Comparison of ENCODE assay signal across 8 cellular contexts in genomic region chr1:111570781-111571181, GRCh38. TPM values are rescaled to one million over a fixed set of nuclear protein-coding genes. Genes with fewer than 3 reads are reported as not detected.
A peak's percentile ranks its signal among the peaks of the same experiment; 100 is the strongest.
DNase-seq lines count a peak whose midpoint lies in the region; ATAC-seq and TF ChIP-seq lines count a peak whose summit lies in the region.

No MANE protein-coding gene starts in this region.

- H2BK5ac ChIP-seq in mesenchymal stem cell (ENCODE audit: low read depth, low read length, poor library complexity, severe bottlenecking): no peak overlapping the region

- H3K4me3 Mint-ChIP-seq in T-helper 17 cell: no peak overlapping the region
- no peak overlapping the region for H3K4me3 Mint-ChIP-seq in dendritic cell treated with granulocyte-macrophage colony-stimulating factor and Interleukin-4, amounts not matched to agents 40 ng/mL and 50 ng/mL, for 4 days

- H4K8ac ChIP-seq in mesenchymal stem cell (ENCODE audit: low read length): no peak overlapping the region

- intact Hi-C loops in dendritic cell treated with granulocyte-macrophage colony-stimulating factor and Interleukin-4, amounts not matched to agents 40 ng/mL and 50 ng/mL, for 4 days (cut with micrococcal nuclease): no loop called here

- H2BK15ac ChIP-seq in mesenchymal stem cell (ENCODE audit: low read depth, poor library complexity, severe bottlenecking): no peak overlapping the region

- H3K4me1 ChIP-seq in smooth muscle cell (ENCODE audit: low read depth) (peaks cover 17% of the 10 kb centered on the region), mesenchymal stem cell (ENCODE audit: control insufficient read depth, insufficient read depth, low read depth, low read length) (peaks cover 2% of the 10 kb centered on the region)

- DNase-seq in SKM-1 treated with dmso at 0.1 percent for 144 hours (lab: John Stamatoyannopoulos, UW; ENCODE audit: unreplicated experiment) (peak; percentile 27), SKM-1 (lab: John Stamatoyannopoulos, UW; ENCODE audit: unreplicated experiment) (no peak), T-helper 17 cell (peak in 1 of 3 donors; percentile 21), smooth muscle cell (lab: John Stamatoyannopoulos, UW; ENCODE audit: unreplicated experiment) (no peak), mesenchymal stem cell (no peak), NCI-H1694 (lab: John Stamatoyannopoulos, UW) (no peak), NCI-H446 (lab: John Stamatoyannopoulos, UW) (no peak)

- WGBS in smooth muscle cell (ENCODE audit: low lambda C conversion rate): 82% methylated on average over 2 of the region's 2 CpGs
- 64% methylated on average over 2 of the region's 2 CpGs for WGBS in mesenchymal stem cell

- H2AFZ ChIP-seq in smooth muscle cell (ENCODE audit: low read depth) (no peak overlapping the region), mesenchymal stem cell (ENCODE audit: low read depth, low read length) (no peak overlapping the region)

- no peak overlapping the region for H2BK12ac ChIP-seq in mesenchymal stem cell (ENCODE audit: low read length in 2 of 2)

- peak; percentile 68 for ATAC-seq in T-helper 17 cell

- no peaks in the 10 kb centered on the region for H3K9me3 Mint-ChIP-seq in dendritic cell treated with granulocyte-macrophage colony-stimulating factor and Interleukin-4, amounts not matched to agents 40 ng/mL and 50 ng/mL, for 4 days

- no peaks in the 10 kb centered on the region for H3K27me3 Mint-ChIP-seq in T-helper 17 cell
- peaks cover 1% of the 10 kb centered on the region for H3K27me3 Mint-ChIP-seq in dendritic cell treated with granulocyte-macrophage colony-stimulating factor and Interleukin-4, amounts not matched to agents 40 ng/mL and 50 ng/mL, for 4 days

- no peaks in the 10 kb centered on the region for H3K36me3 Mint-ChIP-seq in T-helper 17 cell (ENCODE audit: low read depth)
- H3K36me3 Mint-ChIP-seq in dendritic cell treated with granulocyte-macrophage colony-stimulating factor and Interleukin-4, amounts not matched to agents 40 ng/mL and 50 ng/mL, for 4 days (ENCODE audit: low read depth): no peaks in the 10 kb centered on the region

- peak overlapping the region in 1 of 2 experiments; percentile 34 for H3K18ac ChIP-seq in mesenchymal stem cell (ENCODE audit: low read depth in 1 of 2, low read length in 2 of 2)

- H2BK120ac ChIP-seq in mesenchymal stem cell (ENCODE audit: low read depth, low read length): no peak overlapping the region

- H3K23ac ChIP-seq in mesenchymal stem cell (ENCODE audit: low read length in 2 of 2): no peak overlapping the region

- H3K79me1 ChIP-seq in mesenchymal stem cell (replicated peaks; ENCODE audit: low read length, poor library complexity, severe bottlenecking): no peaks in the 10 kb centered on the region

- no peaks in the 10 kb centered on the region for H4K20me1 ChIP-seq in smooth muscle cell (ENCODE audit: low read depth)

- no peak overlapping the region for H3K4me2 ChIP-seq in smooth muscle cell
- no peak overlapping the region for H3K4me2 ChIP-seq in mesenchymal stem cell (ENCODE audit: low read length, poor library complexity, severe bottlenecking)

- H4K91ac ChIP-seq in mesenchymal stem cell (ENCODE audit: low read length): no peak overlapping the region

- H3K9ac ChIP-seq in smooth muscle cell (ENCODE audit: low read depth) (no peak overlapping the region), mesenchymal stem cell (ENCODE audit: low read length) (no peak overlapping the region)

- H2AK5ac ChIP-seq in mesenchymal stem cell (ENCODE audit: low read length, severe bottlenecking): no peak overlapping the region

- no peaks in the 10 kb centered on the region for H3K27me3 ChIP-seq in smooth muscle cell (ENCODE audit: low read depth)
- H3K27me3 ChIP-seq in mesenchymal stem cell (ENCODE audit: control insufficient read depth in 1 of 2, insufficient read depth in 1 of 2, low read length in 2 of 2): no peaks in the 10 kb centered on the region

- H3K27ac Mint-ChIP-seq in T-helper 17 cell: no peak overlapping the region
- peak overlapping the region; percentile 20 for H3K27ac Mint-ChIP-seq in dendritic cell treated with granulocyte-macrophage colony-stimulating factor and Interleukin-4, amounts not matched to agents 40 ng/mL and 50 ng/mL, for 4 days

- H3K4me1 Mint-ChIP-seq in T-helper 17 cell: peaks cover 9% of the 10 kb centered on the region
- H3K4me1 Mint-ChIP-seq in dendritic cell treated with granulocyte-macrophage colony-stimulating factor and Interleukin-4, amounts not matched to agents 40 ng/mL and 50 ng/mL, for 4 days (ENCODE audit: low read depth): peaks cover 15% of the 10 kb centered on the region

- TF ChIP-seq CTCF in smooth muscle cell (IDR thresholded peaks at IDR 0.05; ENCODE audit: borderline replicate concordance, insufficient read depth, poor library complexity, severe bottlenecking): peak; percentile 28

- H3K14ac ChIP-seq in mesenchymal stem cell (ENCODE audit: low read length in 2 of 2): no peak overlapping the region

- H3F3A ChIP-seq in smooth muscle cell (ENCODE audit: low read depth): no peaks in the 10 kb centered on the region

- H3K27ac ChIP-seq in smooth muscle cell (ENCODE audit: low read depth) (no peak overlapping the region), mesenchymal stem cell (ENCODE audit: low read length, poor library complexity, severe bottlenecking) (no peak overlapping the region)

- no peaks in the 10 kb centered on the region for H3K9me3 ChIP-seq in T-helper 17 cell (ENCODE audit: control insufficient read depth, low read length, poor library complexity, severe bottlenecking)
- H3K9me3 ChIP-seq in smooth muscle cell (replicated peaks; ENCODE audit: low read depth): no peaks in the 10 kb centered on the region
- H3K9me3 ChIP-seq in mesenchymal stem cell (ENCODE audit: control insufficient read depth, low read length): no peaks in the 10 kb centered on the region

- no peaks in the 10 kb centered on the region for H3K79me2 ChIP-seq in smooth muscle cell (ENCODE audit: low read depth)

- no peaks in the 10 kb centered on the region for H3K36me3 ChIP-seq in smooth muscle cell (ENCODE audit: low read depth)
- H3K36me3 ChIP-seq in mesenchymal stem cell (ENCODE audit: control insufficient read depth in 1 of 2, insufficient read depth in 2 of 2, low read depth in 1 of 2, low read length in 2 of 2): no peaks in the 10 kb centered on the region

- H3K4ac ChIP-seq in mesenchymal stem cell (ENCODE audit: low read depth in 1 of 2, low read length in 2 of 2): no peak overlapping the region

- H3K4me3 ChIP-seq in smooth muscle cell (no peak overlapping the region), mesenchymal stem cell (ENCODE audit: insufficient read depth in 1 of 2, low read depth in 1 of 2, low read length in 2 of 2) (no peak overlapping the region)

RNA-seq across cellular contexts. Expression of gene RAP1A, which starts 48.8 kb away (rescaled TPM):
- total RNA-seq in T-helper 17 cell: 100 to 1,000 TPM; 109 to 112 TPM
- total RNA-seq in smooth muscle cell: 49.4 and 64.9 TPM in 2 replicates
- 36.8 and 39.8 TPM in 2 replicates for polyA plus RNA-seq in smooth muscle cell
- 84.9 TPM for polyA plus RNA-seq in mesenchymal stem cell (2013, experiment 1 of 2)
- polyA plus RNA-seq in mesenchymal stem cell (2013, experiment 2 of 2): 88.5 TPM
